Comparison of ENCODE assay signal across 15 cellular contexts in genomic region chr2:55743583-55743982, GRCh38. TPM values are rescaled to one million over a fixed set of nuclear protein-coding genes. Genes with fewer than 3 reads are reported as not detected.
DNase-seq lines count a peak whose midpoint lies in the region; ATAC-seq, FAIRE-seq and TF ChIP-seq lines count a peak whose summit lies in the region.
"Had no signal": no experiment of that assay in that cellular context is flagged by ENCODE, and none has a peak within 500 bp of the region (broad histone marks: within the 10 kb centered on the region; RNA-seq: fewer than 3 reads in every experiment).

No MANE protein-coding gene starts in this region.

- in situ Hi-C loops in IMR-90 (cut with MboI; ENCODE audit: low sequenced_read_pairs): no loop called here

- H3K27me3 ChIP-seq in IMR-90 (ENCODE audit: control insufficient read depth, insufficient read depth, low read length) (no peaks in the 10 kb centered on the region; the same call in 1 of the 2 replicates), bronchial epithelial cell (ENCODE audit: control insufficient read depth, insufficient read depth, low read length) (no peaks in the 10 kb centered on the region)

- H3K56ac ChIP-seq in IMR-90 (ENCODE audit: extremely low read depth, insufficient read depth, low read length): no peak overlapping the region

- no peak for FAIRE-seq in bronchial epithelial cell (lab: Jason Lieb, UNC)

- no CpG with 5 or more reads among the region's 1 CpG for WGBS in IMR-90 (ENCODE audit: extremely low coverage in 2 of 2, insufficient read length in 1 of 2), 2 experiments

- POLR2A ChIA-PET in IMR-90 (lab: Charles Lee; ENCODE audit: unreplicated experiment): no interaction called here

- no peak overlapping the region for H3K23ac ChIP-seq in IMR-90 (ENCODE audit: low read depth, low read length)

- no peak overlapping the region for H3K9ac ChIP-seq in IMR-90 (ENCODE audit: low read depth, low read length)

- H4K91ac ChIP-seq in IMR-90 (ENCODE audit: insufficient read depth, low read depth, low read length): no peak overlapping the region

- H2AK5ac ChIP-seq in IMR-90 (ENCODE audit: low read depth, low read length): no peak overlapping the region

- no TSS peak for BruUV-seq in IMR-90 (replicated peaks; lab: Mats Ljungman, UMichigan)

- H3K27ac ChIP-seq in IMR-90 (ENCODE audit: insufficient read depth, low read length) (no peak overlapping the region), coronary artery (no peak overlapping the region)
- H3K27ac ChIP-seq: left ventricle myocardium inferior had no signal

- H3K4me3 ChIP-seq in IMR-90 (ENCODE audit: insufficient read depth, low read depth, low read length) (no peak overlapping the region), bronchial epithelial cell (ENCODE audit: low read depth, low read length) (no peak overlapping the region), coronary artery (no peak overlapping the region)
- H3K4me3 ChIP-seq: left ventricle myocardium inferior had no signal

- H4K8ac ChIP-seq in IMR-90 (ENCODE audit: low read depth in 2 of 2, low read length in 2 of 2): no peak overlapping the region

- H3K4ac ChIP-seq in IMR-90 (ENCODE audit: low read depth, low read length): no peak overlapping the region

- intact Hi-C loops in IMR-90 (cut with micrococcal nuclease): no loop called here

- H3K36me3 ChIP-seq in IMR-90 (ENCODE audit: control insufficient read depth, insufficient read depth, low read length): no peaks in the 10 kb centered on the region
- H3K36me3 ChIP-seq in bronchial epithelial cell (ENCODE audit: control insufficient read depth, insufficient read depth, low read length): no peaks in the 10 kb centered on the region
- H3K36me3 ChIP-seq: left ventricle myocardium inferior had no signal

- no peak overlapping the region for H2BK15ac ChIP-seq in IMR-90 (ENCODE audit: low read depth, low read length)

- H3K9me3 ChIP-seq in IMR-90 (ENCODE audit: control insufficient read depth, insufficient read depth, low read length): no peaks in the 10 kb centered on the region
- H3K9me3 ChIP-seq: left ventricle myocardium inferior had no signal

- no peak for TF ChIP-seq POLR2A in IMR-90 (IDR thresholded peaks at IDR 0.05; ENCODE audit: low read depth, low read length)

- no peak overlapping the region for H2BK20ac ChIP-seq in IMR-90 (ENCODE audit: low read depth, low read length)

- no peak for TF ChIP-seq RAD21 in IMR-90 (IDR thresholded peaks at IDR 0.05; ENCODE audit: low read length)

- no peaks in the 10 kb centered on the region for H3K4me1 ChIP-seq in IMR-90 (ENCODE audit: control insufficient read depth, insufficient read depth, low read length)
- H3K4me1 ChIP-seq: left ventricle myocardium inferior had no signal

- TF ChIP-seq CTCF in IMR-90 (conservative IDR thresholded peaks at IDR 0.05; ENCODE audit: low read depth, low read length) (no peak), bronchial epithelial cell (IDR thresholded peaks at IDR 0.05; ENCODE audit: insufficient read depth, low read length, severe bottlenecking) (no peak), coronary artery (IDR thresholded peaks at IDR 0.05) (no peak)

- DNase-seq in GM04503 (ENCODE audit: low read depth) (peak; percentile 30), IMR-90 (peak; percentile 86), bronchial epithelial cell (ENCODE audit: low read depth) (peak; percentile 54), non-pigmented ciliary epithelial cell (ENCODE audit: low read depth) (peak; percentile 89), coronary artery (ENCODE audit: low spot score) (no peak), NAMALWA (ENCODE audit: low spot score) (no peak), ureter (ENCODE audit: low spot score) (no peak), NCI-H446 treated with DMSO at 0.1 percent for 48 hours (lab: John Stamatoyannopoulos, UW) (no peak)
- DNase-seq: activated CD8-positive, alpha-beta memory T cell treated with anti-CD3 and anti-CD28 coated beads, Interleukin-2, amount 10 ng/mL, durations not matched to agents 7 days and 5 days; activated naive CD8-positive, alpha-beta T cell treated with anti-CD3 and anti-CD28 coated beads, Interleukin-2, amount 50 U/mL, for 24 hours; glutamatergic neuron; H9; left ventricle myocardium inferior; NCI-H1105 treated with DMSO at 0.1 percent for 48 hours; NCI-H524 had no signal

- no peaks in the 10 kb centered on the region for H3K9me1 ChIP-seq in IMR-90 (ENCODE audit: insufficient read depth, low read length)

- no peak overlapping the region for H2AFZ ChIP-seq in IMR-90 (replicated peaks; ENCODE audit: low read length, poor library complexity)

- dilution Hi-C loops in IMR-90 (cut with HindIII; ENCODE audit: low sequenced_read_pairs, unreplicated experiment): no loop called here

- no peak overlapping the region for H3K4me2 ChIP-seq in IMR-90 (ENCODE audit: low read depth, low read length)

- peak; percentile 57 for ATAC-seq in IMR-90 (ENCODE audit: low read depth)
- ATAC-seq: activated CD8-positive, alpha-beta memory T cell treated with anti-CD3 and anti-CD28 coated beads, Interleukin-2, amount 10 ng/mL, durations not matched to agents 7 days and 5 days; activated naive CD8-positive, alpha-beta T cell treated with anti-CD3 and anti-CD28 coated beads, Interleukin-2, amount 50 U/mL, for 24 hours had no signal

- H3K18ac ChIP-seq in IMR-90 (ENCODE audit: low read depth, low read length): no peak overlapping the region; the same call in 1 of the 2 replicates

- CTCF ChIA-PET in IMR-90 (lab: Yijun Ruan, JAX): no interaction called here

- no peak overlapping the region for H2BK5ac ChIP-seq in IMR-90 (ENCODE audit: low read depth, low read length, poor library complexity, severe bottlenecking)

- H4K5ac ChIP-seq in IMR-90 (ENCODE audit: low read depth, low read length): no peak overlapping the region

- H3K14ac ChIP-seq in IMR-90 (replicated peaks; ENCODE audit: low read depth, low read length): 0 out of 2 replicates have a peak overlapping the region, but pooled peaks have one; percentile 27

- no peaks in the 10 kb centered on the region for H4K20me1 ChIP-seq in IMR-90 (ENCODE audit: insufficient read depth, low read length)

- no peaks in the 10 kb centered on the region for H3K79me1 ChIP-seq in IMR-90 (ENCODE audit: low read depth in 1 of 2, low read length in 2 of 2)

- H2BK120ac ChIP-seq in IMR-90 (ENCODE audit: low read depth, low read length): no peak overlapping the region

- no peak overlapping the region for H2AK9ac ChIP-seq in IMR-90 (replicated peaks; ENCODE audit: low read depth, low read length, poor library complexity)

TF ChIP-seq in IMR-90, 13 proteins besides CTCF, POLR2A, EP300 and RAD21:
- TF ChIP-seq USF2 (IDR thresholded peaks at IDR 0.05; ENCODE audit: low read depth, low read length): 0 out of 2 replicates have a peak, but pooled peaks have one; percentile 8
- TF ChIP-seq BHLHE40 (IDR thresholded peaks at IDR 0.05; ENCODE audit: low read depth, low read length): no peak
- peak; percentile 70 for TF ChIP-seq CEBPB (IDR thresholded peaks at IDR 0.05; ENCODE audit: low read depth, low read length)

RNA-seq across cellular contexts. Expression of gene PNPT1, which starts 49.9 kb away (rescaled TPM):
- total RNA-seq in IMR-90 (2012; rRNA removed) (14.3 and 22.2 TPM in 2 replicates), bronchial epithelial cell (30.1 and 30.8 TPM in 2 replicates), ureter (30.5 TPM)
- 9.1 and 11.2 TPM in 2 replicates for polyA plus RNA-seq in IMR-90 (2012; rRNA removed)
- polyA plus RNA-seq in IMR-90 (2012; cell fraction: cytosol; rRNA removed): 1.4 and 1.6 TPM in 2 replicates
- polyA plus RNA-seq in IMR-90 (2012; cell fraction: nucleus; rRNA removed; ENCODE audit: low replicate concordance): 2.1 and 7.1 TPM in 2 replicates

Comparison
In these comparisons a context has a peak if more than half of its experiments do, and no peak if none do; other contexts are left out.
1. DNase-seq: peak in GM04503 (single experiment), IMR-90 (single experiment), bronchial epithelial cell (single experiment) and non-pigmented ciliary epithelial cell (single experiment); none in coronary artery (single experiment), NAMALWA (single experiment), ureter (single experiment) and NCI-H446 treated with DMSO at 0.1 percent for 48 hours (single experiment).